In genomic region chr11:78197816-78198215, GRCh38 we compare ENCODE assay signal across 29 cellular contexts.
"Had no signal": no experiment of that assay in that cellular context is flagged by ENCODE, and none has a peak within 500 bp of the region (broad histone marks: within the 10 kb centered on the region; RNA-seq: fewer than 3 reads in every experiment).

No MANE protein-coding gene starts in this region.

- H3K27ac ChIP-seq: body of pancreas, colonic mucosa, epithelial cell of prostate, gastrocnemius medialis, hepatocyte, left ventricle myocardium inferior, right atrium auricular region, upper lobe of left lung, vagina, VCaP had no signal

- H3K27me3 ChIP-seq: body of pancreas, colonic mucosa, gastrocnemius medialis, hepatocyte, right atrium auricular region, upper lobe of left lung, vagina had no signal

- H3K36me3 ChIP-seq: colonic mucosa, gastrocnemius medialis, vagina had no signal

- H3K4me2 ChIP-seq: hepatocyte had no signal

- H3K4me3 ChIP-seq: body of pancreas, colonic mucosa, gastrocnemius medialis, hepatocyte, left ventricle myocardium inferior, right atrium auricular region, upper lobe of left lung, vagina had no signal

- ATAC-seq: activated CD4-positive, CD25-positive, alpha-beta regulatory T cell treated with anti-CD3 and anti-CD28 coated beads, Interleukin-2, amount 50 U/mL, for 24 hours; body of pancreas; gastrocnemius medialis; stimulated activated effector memory CD8-positive, alpha-beta T cell treated with anti-CD3 and anti-CD28 coated beads, Interleukin-12 subunit alpha, Interleukin-12 subunit beta, amount 100 ng/mL, for 72 hours; stimulated activated naive CD8-positive, alpha-beta T cell treated with anti-CD3 and anti-CD28 coated beads, Interleukin-15, amount 100 ng/mL, for 72 hours had no signal

- DNase-seq: activated CD4-positive, alpha-beta memory T cell treated with anti-CD3 and anti-CD28 coated beads for 36 hours; activated CD4-positive, alpha-beta T cell treated with anti-CD3 and anti-CD28 coated beads, Interleukin-2, amount 10 ng/mL, durations not matched to agents 24 days and 14 days; activated CD8-positive, alpha-beta memory T cell treated with anti-CD3 and anti-CD28 coated beads, Interleukin-2, amount 50 U/mL, for 4 hours; activated T-cell treated with anti-CD3 and anti-CD28 coated beads, Interleukin-2, amount 50 U/mL, for 1 hour; anterior cingulate cortex; body of pancreas; cerebellar nuclear complex; colonic mucosa; effector CD8-positive, alpha-beta T cell; gastrocnemius medialis; islet precursor cell; left ventricle myocardium inferior; naive B cell; occipital lobe; stimulated activated CD4-positive, alpha-beta T cell treated with anti-CD3 and anti-CD28 coated beads, Interleukin-12 subunit alpha, Interleukin-12 subunit beta, amount 100 ng/mL, for 4 hours; stimulated activated CD4-positive, alpha-beta T cell treated with anti-CD3 and anti-CD28 coated beads, Interleukin-4, amount 100 ng/mL, for 24 hours; stimulated activated naive CD8-positive, alpha-beta T cell treated with anti-CD3 and anti-CD28 coated beads, Interleukin-15, amount 100 ng/mL, for 72 hours; substantia nigra; T-helper 9 cell; upper lobe of left lung had no signal

- H2AFZ ChIP-seq: hepatocyte had no signal

- H3K9me3 ChIP-seq: body of pancreas, colonic mucosa, gastrocnemius medialis, left ventricle myocardium inferior, right atrium auricular region, upper lobe of left lung, vagina had no signal

- FAIRE-seq: endometrium, TTC549 had no signal

- H3K4me1 ChIP-seq: colonic mucosa had no signal
